1 cellular context compared by ENCODE assay signal in genomic region chr3:13517253-13517977, GRCh38.
TF ChIP-seq lines count a peak whose summit lies in the region.

No MANE protein-coding gene starts in this region.

TF ChIP-seq in H1, 55 proteins besides CTCF, POLR2A, EP300 and RAD21:
- TF ChIP-seq POU5F1 (IDR thresholded peaks at IDR 0.05; ENCODE audit: low read depth, low read length) (no peak), CTBP2 (IDR thresholded peaks at IDR 0.05; ENCODE audit: borderline replicate concordance, insufficient read depth, insufficient read length, low read length) (no peak), SP4 (IDR thresholded peaks at IDR 0.05; ENCODE audit: low read length) (no peak), NRF1 (IDR thresholded peaks at IDR 0.05; ENCODE audit: low read depth, low read length) (no peak), RXRA (IDR thresholded peaks at IDR 0.05; ENCODE audit: insufficient read depth, low read depth, low read length) (no peak), YY1 (IDR thresholded peaks at IDR 0.05; ENCODE audit: low read depth, low read length) (no peak), KDM4A (IDR thresholded peaks at IDR 0.05; ENCODE audit: low read depth, low read length, severe bottlenecking) (no peak), FOSL1 (IDR thresholded peaks at IDR 0.05; ENCODE audit: insufficient read depth, low read depth, low read length) (no peak), ATF2 (IDR thresholded peaks at IDR 0.05; ENCODE audit: low read length) (no peak), BCL11A (IDR thresholded peaks at IDR 0.05; ENCODE audit: low read depth in 2 of 2, low read length in 2 of 2) (no peak), KDM5A (IDR thresholded peaks at IDR 0.05; ENCODE audit: low read length) (no peak), ZNF274 (IDR thresholded peaks at IDR 0.05; ENCODE audit: borderline replicate concordance, extremely low read depth, low read length) (no peak), BRCA1 (IDR thresholded peaks at IDR 0.05; ENCODE audit: low read depth, low read length) (no peak), CEBPB (IDR thresholded peaks at IDR 0.05; ENCODE audit: low read depth, low read length) (no peak), ASH2L (IDR thresholded peaks at IDR 0.05; ENCODE audit: low read length) (no peak), CREB1 (IDR thresholded peaks at IDR 0.05) (no peak)
TF ChIP-seq in H1: peak in this region for 0.
